In the genomic region with DNA sequence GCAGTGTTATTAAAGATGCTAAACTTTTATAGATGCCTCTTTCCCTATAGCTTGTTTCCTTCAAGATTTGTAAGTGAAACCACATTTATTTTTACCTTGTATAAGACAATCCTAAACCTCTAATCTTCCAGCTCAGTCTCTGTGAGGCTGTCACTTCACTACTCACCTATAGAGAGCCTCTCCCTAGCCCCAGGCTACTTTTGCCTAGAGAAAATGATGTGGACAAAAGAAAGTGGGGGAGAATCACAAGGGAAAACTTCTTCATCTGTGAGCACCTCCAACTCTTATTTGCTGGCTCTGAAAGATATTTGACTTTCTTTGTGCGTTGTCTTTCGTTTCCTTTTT, we compare ENCODE assay signal across 18 cellular contexts.
DNase-seq lines count a peak whose midpoint lies in the region; ATAC-seq, FAIRE-seq and TF ChIP-seq lines count a peak whose summit lies in the region.
"Had no signal": no experiment of that assay in that cellular context is flagged by ENCODE, and none has a peak within 500 bp of the region (broad histone marks: within the 10 kb centered on the region; RNA-seq: fewer than 3 reads in every experiment).

No MANE protein-coding gene starts in this region.

- H3K4me2 ChIP-seq in K562 (ENCODE audit: insufficient read depth, low read length) = no peak overlapping the region
- H3K4me2 ChIP-seq: KMS-11 had no signal

- H3K27me3 ChIP-seq in breast epithelium = peaks cover 0 to 6% of the 10 kb centered on the region in 2 donors
- H3K27me3 ChIP-seq in K562 (ENCODE audit: control insufficient read depth in 2 of 2, insufficient read depth in 2 of 2, low read length in 2 of 2) = peaks cover 8 to 37% of the 10 kb centered on the region in 2 experiments; a peak in 2 of 5 replicates
- H3K27me3 ChIP-seq in left ventricle myocardium inferior (ENCODE audit: low read depth) = no peaks in the 10 kb centered on the region
- H3K27me3 ChIP-seq: MG63 had no signal

- no peaks in the 10 kb centered on the region for H3K36me3 Mint-ChIP-seq in MCF 10A (ENCODE audit: insufficient read depth, unreplicated experiment)
- H3K36me3 Mint-ChIP-seq in chondrocyte (ENCODE audit: low read depth) = no peaks in the 10 kb centered on the region
- H3K36me3 Mint-ChIP-seq: CD4-positive, CD25-positive, alpha-beta regulatory T cell had no signal

- no peak for TF ChIP-seq POLR2A in breast epithelium (IDR thresholded peaks at IDR 0.05)
- TF ChIP-seq POLR2A in K562 (conservative IDR thresholded peaks at IDR 0.05) = no peak

- H3K4me3 ChIP-seq in breast epithelium (no peak overlapping the region), K562 (no peak overlapping the region), left ventricle myocardium inferior (no peak overlapping the region)
- H3K4me3 ChIP-seq: MG63 had no signal

- H3K9ac ChIP-seq in K562 (ENCODE audit: insufficient read depth in 1 of 2, low read depth in 2 of 2, low read length in 2 of 2) = no peak overlapping the region
- H3K9ac ChIP-seq: KMS-11 had no signal

- TF ChIP-seq EP300 in K562 (IDR thresholded peaks at IDR 0.05; ENCODE audit: low read length) = no peak

- TF ChIP-seq RAD21 in K562 (CRISPR knock-in tag; conservative IDR thresholded peaks at IDR 0.05 in 1 of 2, IDR thresholded peaks at IDR 0.05 in 1 of 2) = no peak

- H3K9me3 Mint-ChIP-seq in MCF 10A (ENCODE audit: unreplicated experiment) (no peaks in the 10 kb centered on the region), chondrocyte (ENCODE audit: low read depth) (no peaks in the 10 kb centered on the region)
- H3K9me3 Mint-ChIP-seq: CD4-positive, CD25-positive, alpha-beta regulatory T cell had no signal

- intact Hi-C loops in MCF 10A (cut with micrococcal nuclease) (no loop called here), breast epithelium (cut with DNase I; ENCODE audit: low total_unique reads) (no loop called here), K562 (cut with micrococcal nuclease) (no loop called here), left ventricle myocardium inferior (cut with micrococcal nuclease) (no loop called here)

- no peaks in the 10 kb centered on the region for H3K36me3 ChIP-seq in breast epithelium
- H3K36me3 ChIP-seq in K562 (ENCODE audit: control insufficient read depth, insufficient read depth, low read length) = no peaks in the 10 kb centered on the region
- H3K36me3 ChIP-seq in left ventricle myocardium inferior = no peaks in the 10 kb centered on the region
- H3K36me3 ChIP-seq: MG63 had no signal

- peak; percentile 68 for ATAC-seq in K562
- ATAC-seq: HepG2 had no signal

- H3K79me2 ChIP-seq in K562 (ENCODE audit: control insufficient read depth, insufficient read depth, low read length) = no peaks in the 10 kb centered on the region

- no peak overlapping the region for H3K4me3 Mint-ChIP-seq in MCF 10A (ENCODE audit: unreplicated experiment)
- no peak overlapping the region for H3K4me3 Mint-ChIP-seq in chondrocyte (ENCODE audit: unreplicated experiment)
- H3K4me3 Mint-ChIP-seq: B cell; CD4-positive, CD25-positive, alpha-beta regulatory T cell had no signal

- no peak overlapping the region for H3K27ac ChIP-seq in breast epithelium
- no peak overlapping the region; the same call in 2 of the 3 replicates for H3K27ac ChIP-seq in K562 (ENCODE audit: extremely low read depth, low read depth, low read length)
- H3K27ac ChIP-seq in left ventricle myocardium inferior (replicated peaks) = peak overlapping the region; percentile 90
- H3K27ac ChIP-seq: KMS-11 had no signal

- H3K9me3 ChIP-seq in breast epithelium = no peaks in the 10 kb centered on the region
- no peaks in the 10 kb centered on the region for H3K9me3 ChIP-seq in K562 (replicated peaks; ENCODE audit: control insufficient read depth, insufficient read depth, low read depth, low read length)
- no peaks in the 10 kb centered on the region for H3K9me3 ChIP-seq in left ventricle myocardium inferior (replicated peaks)
- H3K9me3 ChIP-seq: MG63 had no signal

- H4K20me1 ChIP-seq in K562 (replicated peaks; ENCODE audit: control insufficient read depth, insufficient read depth, low read length) = 0 out of 2 replicates have a peak, but pooled peaks cover 4% of the 10 kb centered on the region

- WGBS in K562 (ENCODE audit: insufficient coverage, low coverage, missing lambda C conversion rate) = 7% methylated on average over 2 of the region's 2 CpGs

- H3K4me1 ChIP-seq in breast epithelium (no peaks in the 10 kb centered on the region), K562 (replicated peaks in 1 of 2; ENCODE audit: control insufficient read depth in 2 of 2, insufficient read depth in 2 of 2, low read length in 2 of 2) (peaks cover 28 to 32% of the 10 kb centered on the region in 2 experiments), left ventricle myocardium inferior (peaks cover 38% of the 10 kb centered on the region)

- no peaks in the 10 kb centered on the region for H3K9me1 ChIP-seq in K562 (ENCODE audit: control insufficient read depth, insufficient read depth, low read length)

- DNase-seq in MCF 10A (ENCODE audit: unreplicated experiment) (peak; percentile 9), breast epithelium (ENCODE audit: low spot score in 2 of 2) (no peak), K562 (ENCODE audit: extremely low read depth in 1 of 4, low spot score in 3 of 4) (no peak), left ventricle myocardium inferior (no peak), UCSD-AML1 (lab: John Stamatoyannopoulos, UW; ENCODE audit: unreplicated experiment) (no peak), chondrocyte (ENCODE audit: low spot score) (no peak), DMS 273 treated with DMSO at 0.1 percent for 48 hours (lab: John Stamatoyannopoulos, UW) (no peak)
- DNase-seq: CD4-positive, CD25-positive, alpha-beta regulatory T cell; COR-L47; GF-D8; MG63; NCI-H1105; NCI-H2081; NCI-H510A treated with DMSO at 0.1 percent for 48 hours had no signal

- BruUV-seq in MCF 10A (replicated peaks; lab: Mats Ljungman, UMichigan) (no TSS peak), K562 (replicated peaks; lab: Mats Ljungman, UMichigan) (no TSS peak)

- CTCF ChIA-PET in MCF 10A (lab: Yijun Ruan, JAX) = no interaction called here
- CTCF ChIA-PET in K562 (lab: Yijun Ruan, JAX; ENCODE audit: low intra/inter-chr PET ratio) = no interaction called here

- H3K27ac Mint-ChIP-seq in MCF 10A (ENCODE audit: low read depth, unreplicated experiment) (no peak overlapping the region), chondrocyte (ENCODE audit: unreplicated experiment) (no peak overlapping the region)
- H3K27ac Mint-ChIP-seq: B cell; CD4-positive, CD25-positive, alpha-beta regulatory T cell had no signal

- H3K4me1 Mint-ChIP-seq in MCF 10A (ENCODE audit: insufficient read depth, unreplicated experiment) (no peaks in the 10 kb centered on the region), chondrocyte (ENCODE audit: low read depth) (no peaks in the 10 kb centered on the region)
- H3K4me1 Mint-ChIP-seq: B cell; CD4-positive, CD25-positive, alpha-beta regulatory T cell had no signal

- TF ChIP-seq CTCF in MCF 10A (IDR thresholded peaks at IDR 0.05; ENCODE audit: unreplicated experiment) (no peak), breast epithelium (IDR thresholded peaks at IDR 0.05) (no peak), K562 (IDR thresholded peaks at IDR 0.05 in 2 of 3, conservative IDR thresholded peaks at IDR 0.05 in 1 of 3; ENCODE audit: insufficient read depth in 2 of 3, low read depth in 1 of 3, low read length in 3 of 3) (no peak), left ventricle myocardium inferior (IDR thresholded peaks at IDR 0.05; ENCODE audit: borderline replicate concordance) (no peak), chondrocyte (IDR thresholded peaks at IDR 0.05) (no peak)

- H3K27me3 Mint-ChIP-seq in MCF 10A (ENCODE audit: insufficient read depth, unreplicated experiment) (peaks cover 25% of the 10 kb centered on the region), chondrocyte (ENCODE audit: low read depth) (peaks cover 3% of the 10 kb centered on the region)

- FAIRE-seq in K562 (lab: Jason Lieb, UNC) = no peak
- FAIRE-seq: H54, HepG2 had no signal

- H2AFZ ChIP-seq in K562 (ENCODE audit: low read depth, low read length) = no peak overlapping the region

- in situ Hi-C loops in K562 (cut with MboI) = no loop called here

- POLR2A ChIA-PET in MCF 10A (lab: Yijun Ruan, JAX) (no interaction called here), K562 (lab: Yijun Ruan, JAX) (interaction anchor here (1.0 to 1.4 kb wide), 2 partner anchors 9 to 10 kb away, joined by 6 to 8 read pairs; no protein-coding TSS in a partner anchor)

TF ChIP-seq in K562, 482 proteins besides CTCF, POLR2A, EP300 and RAD21 (continues in another document):
- TF ChIP-seq ZNF764 (CRISPR knock-in tag; IDR thresholded peaks at IDR 0.05; ENCODE audit: low read depth) (no peak), SMAD1 (IDR thresholded peaks at IDR 0.05; ENCODE audit: low read depth, low read length, partially characterized antibody) (no peak), CC2D1A (IDR thresholded peaks at IDR 0.05) (no peak), EZH2 (IDR thresholded peaks at IDR 0.05; ENCODE audit: borderline replicate concordance, low read depth, low read length) (no peak), NCOA2 (IDR thresholded peaks at IDR 0.05; ENCODE audit: partially characterized antibody in 2 of 2) (peak in 1 of 2 experiments; percentile 2)
- TF ChIP-seq, protein P1, sequence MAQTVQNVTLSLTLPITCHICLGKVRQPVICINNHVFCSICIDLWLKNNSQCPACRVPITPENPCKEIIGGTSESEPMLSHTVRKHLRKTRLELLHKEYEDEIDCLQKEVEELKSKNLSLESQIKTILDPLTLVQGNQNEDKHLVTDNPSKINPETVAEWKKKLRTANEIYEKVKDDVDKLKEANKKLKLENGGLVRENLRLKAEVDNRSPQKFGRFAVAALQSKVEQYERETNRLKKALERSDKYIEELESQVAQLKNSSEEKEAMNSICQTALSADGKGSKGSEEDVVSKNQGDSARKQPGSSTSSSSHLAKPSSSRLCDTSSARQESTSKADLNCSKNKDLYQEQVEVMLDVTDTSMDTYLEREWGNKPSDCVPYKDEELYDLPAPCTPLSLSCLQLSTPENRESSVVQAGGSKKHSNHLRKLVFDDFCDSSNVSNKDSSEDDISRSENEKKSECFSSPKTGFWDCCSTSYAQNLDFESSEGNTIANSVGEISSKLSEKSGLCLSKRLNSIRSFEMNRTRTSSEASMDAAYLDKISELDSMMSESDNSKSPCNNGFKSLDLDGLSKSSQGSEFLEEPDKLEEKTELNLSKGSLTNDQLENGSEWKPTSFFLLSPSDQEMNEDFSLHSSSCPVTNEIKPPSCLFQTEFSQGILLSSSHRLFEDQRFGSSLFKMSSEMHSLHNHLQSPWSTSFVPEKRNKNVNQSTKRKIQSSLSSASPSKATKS (CRISPR knock-in tag; IDR thresholded peaks at IDR 0.05) = no peak
- TF ChIP-seq, protein P2, sequence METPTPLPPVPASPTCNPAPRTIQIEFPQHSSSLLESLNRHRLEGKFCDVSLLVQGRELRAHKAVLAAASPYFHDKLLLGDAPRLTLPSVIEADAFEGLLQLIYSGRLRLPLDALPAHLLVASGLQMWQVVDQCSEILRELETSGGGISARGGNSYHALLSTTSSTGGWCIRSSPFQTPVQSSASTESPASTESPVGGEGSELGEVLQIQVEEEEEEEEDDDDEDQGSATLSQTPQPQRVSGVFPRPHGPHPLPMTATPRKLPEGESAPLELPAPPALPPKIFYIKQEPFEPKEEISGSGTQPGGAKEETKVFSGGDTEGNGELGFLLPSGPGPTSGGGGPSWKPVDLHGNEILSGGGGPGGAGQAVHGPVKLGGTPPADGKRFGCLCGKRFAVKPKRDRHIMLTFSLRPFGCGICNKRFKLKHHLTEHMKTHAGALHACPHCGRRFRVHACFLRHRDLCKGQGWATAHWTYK (CRISPR knock-in tag; IDR thresholded peaks at IDR 0.05) = no peak
